13 cellular contexts compared by ENCODE assay signal in the genomic region with DNA sequence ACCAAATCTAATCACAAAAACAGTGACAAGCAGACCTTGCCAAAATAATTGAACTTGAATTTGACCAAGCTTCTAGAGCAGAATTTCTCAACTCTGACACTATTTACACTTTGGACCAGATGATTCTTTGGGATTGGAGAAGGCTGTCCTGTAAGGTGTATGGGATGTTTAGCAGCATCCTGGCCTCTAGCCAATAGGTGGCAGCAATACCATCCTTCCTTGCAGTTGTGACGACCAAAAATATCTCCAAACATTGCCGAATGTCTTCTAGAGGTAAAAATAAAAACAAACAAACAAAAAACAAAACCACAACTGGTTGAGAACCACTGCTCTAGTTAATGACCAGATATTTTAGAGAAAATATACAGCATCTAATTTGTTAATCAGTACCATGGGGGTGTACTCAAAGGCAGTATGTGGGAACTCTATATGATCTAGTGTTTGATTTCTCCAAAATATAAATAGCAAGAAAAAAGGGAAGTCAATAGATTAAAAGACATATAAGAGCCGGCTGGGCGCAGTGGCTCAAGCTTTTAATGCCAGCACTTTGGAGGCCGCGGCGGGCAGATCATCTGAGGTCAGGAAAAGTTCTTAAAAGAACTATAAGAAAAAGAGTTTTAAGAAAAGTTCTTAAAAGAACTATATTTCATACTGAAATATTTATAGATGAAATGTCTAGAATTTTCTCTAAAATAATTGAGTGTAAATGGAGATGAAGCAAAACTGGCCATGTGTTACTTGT.
DNase-seq lines count a peak whose midpoint lies in the region; ATAC-seq and TF ChIP-seq lines count a peak whose summit lies in the region.
"Had no signal": no experiment of that assay in that cellular context is flagged by ENCODE, and none has a peak within 500 bp of the region (broad histone marks: within the 10 kb centered on the region; RNA-seq: fewer than 3 reads in every experiment).

No MANE protein-coding gene starts in this region.

- H3K27ac Mint-ChIP-seq in neural progenitor cell, result no peak overlapping the region
- H3K27ac Mint-ChIP-seq: activated T-helper 2 cell treated with anti-CD3 and anti-CD28 coated beads, Interferon-gamma antibody, Interleukin-2, Interleukin-4, amounts not matched to agents 10 μg/mL and 5 μg/mL and 100 μg/mL, durations not matched to agents 14 hours and 24 hours and 36 hours; stimulated activated naive CD8-positive, alpha-beta T cell treated with anti-CD3 and anti-CD28 coated beads, Interleukin-15, Interleukin-2, amounts not matched to agents 100 ng/mL and 50 ng/mL, for 24 hours had no signal

- peak; percentile 24 for DNase-seq in activated gamma-delta T cell treated with Interleukin-2 at 50 U/mL for 16 hours
- no peak for DNase-seq in activated gamma-delta T cell (lab: John Stamatoyannopoulos, UW)
- DNase-seq in GM13977 (ENCODE audit: low spot score), result no peak
- no peak for DNase-seq in neural progenitor cell (ENCODE audit: low spot score)
- DNase-seq in ecto neural progenitor cell (ENCODE audit: low spot score), result no peak
- no peak for DNase-seq in occipital lobe (lab: John Stamatoyannopoulos, UW)
- DNase-seq: DMS79, T1000 had no signal

- H3F3A ChIP-seq in neural progenitor cell (ENCODE audit: low read depth), result peaks cover 7% of the 10 kb centered on the region

- no peaks in the 10 kb centered on the region for H3K36me3 Mint-ChIP-seq in neural progenitor cell

- no peak overlapping the region for H3K4me3 Mint-ChIP-seq in neural progenitor cell
- H3K4me3 Mint-ChIP-seq: stimulated activated naive CD8-positive, alpha-beta T cell treated with anti-CD3 and anti-CD28 coated beads, Interleukin-15, Interleukin-2, amounts not matched to agents 100 ng/mL and 50 ng/mL, for 24 hours had no signal

- ATAC-seq in GM19035 (IDR thresholded peaks at IDR 0.05; ENCODE audit: unreplicated experiment), result no peak

- TF ChIP-seq CTCF in GM13977 (IDR thresholded peaks at IDR 0.05; ENCODE audit: extremely low read depth, insufficient read depth, missing control alignments) (peak; percentile 56), VCaP (conservative IDR thresholded peaks at IDR 0.05) (peak; percentile 46), neural progenitor cell (IDR thresholded peaks at IDR 0.05) (peak; percentile 56)

- H4K20me1 ChIP-seq in neural progenitor cell (ENCODE audit: low read depth), result no peaks in the 10 kb centered on the region

- peaks cover 5% of the 10 kb centered on the region for H3K9me3 ChIP-seq in neural progenitor cell (ENCODE audit: low read depth)

- H3K79me2 ChIP-seq in neural progenitor cell (ENCODE audit: low read depth), result no peaks in the 10 kb centered on the region

- peaks cover 6% of the 10 kb centered on the region for H3K4me1 ChIP-seq in neural progenitor cell

- peaks cover 51% of the 10 kb centered on the region for H3K9me3 Mint-ChIP-seq in neural progenitor cell

- in situ Hi-C loops in GM13977 (cut with MboI; ENCODE audit: low pct_unique_long_range_greater_than_20kb, low sequenced_read_pairs, unreplicated experiment), result no loop called here

- H3K27ac ChIP-seq in VCaP, result no peak overlapping the region
- H3K27ac ChIP-seq in neural progenitor cell, result no peak overlapping the region
- H3K27ac ChIP-seq: coronary artery had no signal

- no peak overlapping the region for H3K9ac ChIP-seq in neural progenitor cell

- H3K36me3 ChIP-seq in neural progenitor cell, result no peaks in the 10 kb centered on the region

- H2AFZ ChIP-seq in neural progenitor cell (replicated peaks), result no peak overlapping the region

- no peak overlapping the region for H3K4me2 ChIP-seq in neural progenitor cell

- no peak overlapping the region for H3K4me3 ChIP-seq in neural progenitor cell
- H3K4me3 ChIP-seq: coronary artery had no signal

- H3K27me3 ChIP-seq in neural progenitor cell, result no peaks in the 10 kb centered on the region

- peaks cover 3% of the 10 kb centered on the region for H3K27me3 Mint-ChIP-seq in neural progenitor cell (ENCODE audit: insufficient read depth, low read depth)

- H3K4me1 Mint-ChIP-seq in neural progenitor cell, result peaks cover 7% of the 10 kb centered on the region
